12 cellular contexts compared by ENCODE assay signal in the genomic region with DNA sequence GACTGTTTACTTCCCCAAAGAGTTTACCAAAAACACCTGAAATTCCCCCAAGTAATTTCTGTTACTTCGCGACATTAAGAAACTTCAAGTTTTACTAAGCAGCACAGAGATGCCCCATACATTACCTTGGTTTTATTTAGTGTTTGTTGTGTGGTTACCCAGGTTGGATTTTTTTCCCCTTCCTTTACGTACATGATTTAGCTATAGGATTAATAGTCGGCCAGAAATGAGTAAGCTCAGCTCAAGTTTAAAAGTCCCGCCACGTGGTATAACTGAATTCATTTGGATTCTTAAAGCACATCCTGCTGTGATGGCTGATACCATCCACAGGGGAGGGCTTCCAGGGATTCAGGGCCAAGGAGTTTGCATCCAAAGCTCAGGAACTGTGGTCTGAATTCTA.
DNase-seq lines count a peak whose midpoint lies in the region; ATAC-seq, FAIRE-seq and TF ChIP-seq lines count a peak whose summit lies in the region.
"Had no signal": no experiment of that assay in that cellular context is flagged by ENCODE, and none has a peak within 500 bp of the region (broad histone marks: within the 10 kb centered on the region; RNA-seq: fewer than 3 reads in every experiment).

No MANE protein-coding gene starts in this region.

- no peak overlapping the region for H2AFZ ChIP-seq in GM12878 (ENCODE audit: control insufficient read depth, low read depth, low read length)

- TF ChIP-seq CTCF in GM12878 (IDR thresholded peaks at IDR 0.05 in 2 of 3, conservative IDR thresholded peaks at IDR 0.05 in 1 of 3; ENCODE audit: control insufficient read depth in 2 of 3, extremely low read depth in 1 of 3, insufficient read depth in 1 of 3, low read depth in 3 of 3, low read length in 3 of 3): no peak
- TF ChIP-seq CTCF in RWPE1 (conservative IDR thresholded peaks at IDR 0.05; ENCODE audit: low read depth): no peak
- TF ChIP-seq CTCF in BE2C (IDR thresholded peaks at IDR 0.05; ENCODE audit: low read depth, low read length): no peak

- no peak for TF ChIP-seq RAD21 in GM12878 (IDR thresholded peaks at IDR 0.05; ENCODE audit: insufficient read depth, low read depth, low read length)

- peak overlapping the region; percentile 76 for H3K4me2 ChIP-seq in GM12878 (ENCODE audit: control insufficient read depth, insufficient read depth)

- peak; percentile 98 to 100 for TF ChIP-seq EP300 in GM12878 (IDR thresholded peaks at IDR 0.05; ENCODE audit: borderline replicate concordance in 1 of 2, control insufficient read depth in 1 of 2, low read depth in 2 of 2, low read length in 2 of 2)

- H3K27ac ChIP-seq in GM12878 (ENCODE audit: control insufficient read depth, insufficient read depth) (peak overlapping the region; percentile 88), RWPE1 (no peak overlapping the region)

- no TSS peak for BruUV-seq in GM12878 (replicated peaks; lab: Mats Ljungman, UMichigan)

- CTCF ChIA-PET in GM12878 (lab: Yijun Ruan, JAX) (interaction anchor here (1.0 to 5.1 kb wide), 13 partner anchors 10 to 233 kb away, joined by 3 to 37 read pairs (median 5); no protein-coding TSS in a partner anchor), RWPE1 (lab: Yijun Ruan, JAX) (no interaction called here)

- peak; percentile 13 for FAIRE-seq in GM12878 (lab: Jason Lieb, UNC)

- H4K20me1 ChIP-seq in GM12878 (ENCODE audit: control insufficient read depth, insufficient read depth): no peaks in the 10 kb centered on the region

- POLR2A ChIA-PET in GM12878 (lab: Charles Lee): interaction anchor here (0.6 to 3.8 kb wide), 5 partner anchors 48 to 233 kb away, joined by 3 to 39 read pairs (median 4); no protein-coding TSS in a partner anchor
- POLR2A ChIA-PET in RWPE1 (lab: Yijun Ruan, JAX; ENCODE audit: low non-redundant PET): no interaction called here

- H3K36me3 ChIP-seq in GM12878 (ENCODE audit: control insufficient read depth in 2 of 2, insufficient read depth in 2 of 2, low read length in 1 of 2) (peaks cover 21 to 24% of the 10 kb centered on the region in 2 experiments; a peak in 3 of 4 replicates), BE2C (no peaks in the 10 kb centered on the region)

- SMC1A ChIA-PET in GM12878 (lab: Charles Lee; ENCODE audit: uncharacterized antibody, unreplicated experiment): interaction anchor here (0.8 to 4.8 kb wide), 16 partner anchors 11 to 234 kb away, joined by 3 to 90 read pairs (median 4); no protein-coding TSS in a partner anchor

- peaks cover 23% of the 10 kb centered on the region for H3K4me1 ChIP-seq in GM12878 (ENCODE audit: control insufficient read depth, insufficient read depth, low read length)
- peaks cover 11% of the 10 kb centered on the region for H3K4me1 ChIP-seq in BE2C

- H3K79me2 ChIP-seq in GM12878 (ENCODE audit: control insufficient read depth, insufficient read depth, low read length): peaks cover 9% of the 10 kb centered on the region

- H3K4me3 ChIP-seq in GM12878 (0 out of 2 replicates have a peak overlapping the region, but pooled peaks have one; percentile 17), BE2C (ENCODE audit: low read depth, low read length) (no peak overlapping the region)

- under 1% methylated on average over 6 of the region's 6 CpGs for WGBS in GM12878 (ENCODE audit: insufficient coverage, insufficient replicate concordance, low lambda C conversion rate, missing lambda C conversion rate)

- RAD21 ChIA-PET in GM12878 (lab: Charles Lee; ENCODE audit: unreplicated experiment): interaction anchor here (0.7 to 4.5 kb wide), 16 partner anchors 8 to 332 kb away, joined by 3 to 93 read pairs (median 4); partner anchors contain the start of genes ANKRD33B and MARCHF6

- intact Hi-C loops in GM12878 (cut with micrococcal nuclease; ENCODE audit: unreplicated experiment): loop anchor here (1.0 to 2.0 kb wide), 2 partner anchors 30 to 50 kb away; no protein-coding TSS in a partner anchor

- ATAC-seq in GM18867 (IDR thresholded peaks at IDR 0.05; ENCODE audit: unreplicated experiment) (peak; percentile 69), GM21515 (IDR thresholded peaks at IDR 0.05; ENCODE audit: unreplicated experiment) (peak; percentile 73), HG03066 (IDR thresholded peaks at IDR 0.05; ENCODE audit: low read depth, unreplicated experiment) (peak; percentile 75), GM12878 (peak; percentile 82)
- ATAC-seq: HCT116, left lobe of liver had no signal

- no peak overlapping the region; the same call in 1 of the 2 replicates for H3K9ac ChIP-seq in GM12878 (ENCODE audit: control insufficient read depth, insufficient read depth, low read length)

- H3K9me3 ChIP-seq in GM12878 (replicated peaks; ENCODE audit: control insufficient read depth, insufficient read depth, low read length) (peaks cover 16% of the 10 kb centered on the region), BE2C (no peaks in the 10 kb centered on the region)

- no peak for TF ChIP-seq POLR2A in GM12878 (IDR thresholded peaks at IDR 0.05; ENCODE audit: low read depth, low read length)

- in situ Hi-C loops in GM12878 (cut with MboI): loop anchor here (5.0 kb wide), 1 partner anchor 233 kb away; no protein-coding TSS in a partner anchor

- H3K27me3 ChIP-seq in GM12878 (replicated peaks in 1 of 2; ENCODE audit: control insufficient read depth in 2 of 2, insufficient read depth in 2 of 2, low read length in 1 of 2) (no peaks in the 10 kb centered on the region), BE2C (no peaks in the 10 kb centered on the region)

- peak; percentile 82 for DNase-seq in GM12878 (ENCODE audit: low read depth, low spot score)
- no peak for DNase-seq in AML-193 (lab: John Stamatoyannopoulos, UW)
- DNase-seq in RWPE1 (ENCODE audit: low spot score): no peak
- DNase-seq in NCI-H69 (lab: John Stamatoyannopoulos, UW): no peak
- DNase-seq in BE2C: no peak
- DNase-seq: activated T-cell treated with anti-CD3 and anti-CD28 coated beads, Interleukin-2, amount 50 U/mL, for 48 hours; DMS79 treated with DMSO at 0.1 percent for 48 hours had no signal

TF ChIP-seq in GM12878, 131 proteins besides CTCF, POLR2A, EP300 and RAD21 (continues in another document):
- TF ChIP-seq ZNF384 (IDR thresholded peaks at IDR 0.05; ENCODE audit: borderline replicate concordance, low read depth, low read length): peak; percentile 71
- no peak for TF ChIP-seq CHD4 (IDR thresholded peaks at IDR 0.05)
- TF ChIP-seq BRCA1 (IDR thresholded peaks at IDR 0.05; ENCODE audit: low read depth, low read length): no peak
- TF ChIP-seq KDM1A (IDR thresholded peaks at IDR 0.05; ENCODE audit: borderline replicate concordance): no peak
- TF ChIP-seq SKIL (IDR thresholded peaks at IDR 0.05; ENCODE audit: low read depth, poor library complexity, severe bottlenecking): peak; percentile 88
- peak; percentile 92 for TF ChIP-seq BCL11A (IDR thresholded peaks at IDR 0.05; ENCODE audit: low read depth, low read length)
- peak; percentile 95 for TF ChIP-seq CREM (IDR thresholded peaks at IDR 0.05; ENCODE audit: low read depth)
- no peak for TF ChIP-seq JUND (IDR thresholded peaks at IDR 0.05; ENCODE audit: low read depth, low read length)
- TF ChIP-seq USF1 (IDR thresholded peaks at IDR 0.05; ENCODE audit: borderline replicate concordance, extremely low read length, insufficient read depth, low read depth, low read length): no peak
- peak; percentile 92 for TF ChIP-seq EED (IDR thresholded peaks at IDR 0.05; ENCODE audit: low read depth)
- no peak for TF ChIP-seq RB1 (IDR thresholded peaks at IDR 0.05; ENCODE audit: borderline replicate concordance)
- TF ChIP-seq, protein P1, sequence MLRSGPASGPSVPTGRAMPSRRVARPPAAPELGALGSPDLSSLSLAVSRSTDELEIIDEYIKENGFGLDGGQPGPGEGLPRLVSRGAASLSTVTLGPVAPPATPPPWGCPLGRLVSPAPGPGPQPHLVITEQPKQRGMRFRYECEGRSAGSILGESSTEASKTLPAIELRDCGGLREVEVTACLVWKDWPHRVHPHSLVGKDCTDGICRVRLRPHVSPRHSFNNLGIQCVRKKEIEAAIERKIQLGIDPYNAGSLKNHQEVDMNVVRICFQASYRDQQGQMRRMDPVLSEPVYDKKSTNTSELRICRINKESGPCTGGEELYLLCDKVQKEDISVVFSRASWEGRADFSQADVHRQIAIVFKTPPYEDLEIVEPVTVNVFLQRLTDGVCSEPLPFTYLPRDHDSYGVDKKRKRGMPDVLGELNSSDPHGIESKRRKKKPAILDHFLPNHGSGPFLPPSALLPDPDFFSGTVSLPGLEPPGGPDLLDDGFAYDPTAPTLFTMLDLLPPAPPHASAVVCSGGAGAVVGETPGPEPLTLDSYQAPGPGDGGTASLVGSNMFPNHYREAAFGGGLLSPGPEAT (IDR thresholded peaks at IDR 0.05; ENCODE audit: low read depth): peak; percentile 100
- TF ChIP-seq GATAD2B (conservative IDR thresholded peaks at IDR 0.05; ENCODE audit: low read depth): 0 out of 2 replicates have a peak, but pooled peaks have one; percentile 15
- peak; percentile 53; the same call in 1 of the 2 replicates for TF ChIP-seq TCF7 (IDR thresholded peaks at IDR 0.05; ENCODE audit: borderline replicate concordance)
- peak; percentile 76 for TF ChIP-seq IRF4 (IDR thresholded peaks at IDR 0.05; ENCODE audit: low read depth, low read length)
- peak; percentile 90; the same call in 1 of the 2 replicates for TF ChIP-seq TBL1XR1 (IDR thresholded peaks at IDR 0.05; ENCODE audit: low read depth, low read length)
